8 cellular contexts compared by ENCODE assay signal in the genomic region with DNA sequence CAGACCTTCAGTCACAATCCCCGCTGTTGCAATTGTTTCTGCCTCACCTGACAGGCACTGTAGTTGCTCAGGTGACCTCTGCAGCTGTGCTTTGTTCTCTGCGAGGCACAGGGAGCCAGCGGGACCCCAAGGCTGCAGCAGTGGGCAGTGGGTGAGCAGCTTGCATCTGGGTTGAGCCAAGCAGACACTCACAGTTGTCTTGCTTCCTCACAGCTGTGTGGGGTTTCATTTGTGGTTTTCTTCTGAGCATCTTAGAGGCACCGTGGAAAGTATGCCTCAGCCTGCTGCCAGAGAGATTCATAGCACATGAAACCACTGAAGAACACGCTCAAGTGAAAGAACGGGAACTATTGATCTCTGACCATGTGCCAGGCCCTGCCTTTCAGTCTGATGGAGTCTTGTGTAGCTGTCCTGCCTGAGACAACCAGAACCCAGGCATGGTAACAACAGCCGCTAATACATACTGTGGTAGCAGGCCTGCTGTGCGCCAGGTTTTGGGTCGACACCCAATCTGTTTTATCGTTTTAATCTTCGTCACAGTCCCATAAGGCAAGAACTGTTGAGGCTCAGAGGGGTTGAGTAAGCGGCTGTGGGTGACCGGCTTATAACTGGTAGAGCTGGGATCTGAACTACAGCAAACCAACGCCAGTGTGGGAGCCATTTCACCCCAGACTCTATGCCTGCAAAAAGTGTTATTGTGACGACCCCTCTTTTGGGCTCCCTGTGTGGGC. TPM values are rescaled to one million over a fixed set of nuclear protein-coding genes. Genes with fewer than 3 reads are reported as not detected.
A peak's percentile ranks its signal among the peaks of the same experiment; 100 is the strongest.
DNase-seq lines count a peak whose midpoint lies in the region; ATAC-seq, FAIRE-seq and TF ChIP-seq lines count a peak whose summit lies in the region.

No MANE protein-coding gene starts in this region.

- H3K4me2 ChIP-seq in HepG2 (ENCODE audit: low read depth, low read length), result peak overlapping the region; percentile 19; the same call in 1 of the 2 replicates

- peaks cover 39% of the 10 kb centered on the region for H3K4me1 Mint-ChIP-seq in activated naive CD8-positive, alpha-beta T cell treated with anti-CD3 and anti-CD28 coated beads for 36 hours

- TF ChIP-seq EP300 in HepG2 (IDR thresholded peaks at IDR 0.05; ENCODE audit: low read depth in 2 of 2, low read length in 2 of 2) (no peak), HepG2 (CRISPR knock-in tag; IDR thresholded peaks at IDR 0.05; ENCODE audit: borderline replicate concordance) (no peak)

- no peak overlapping the region for H2AFZ ChIP-seq in HepG2 (ENCODE audit: low read length)

- no peak overlapping the region for H3K9ac ChIP-seq in HepG2 (ENCODE audit: insufficient read depth, low read depth, low read length)

- CTCF ChIA-PET in HepG2 (lab: Yijun Ruan, JAX; ENCODE audit: low intra/inter-chr PET ratio, low total read pairs), result no interaction called here

- TF ChIP-seq POLR2A in GM12891 (IDR thresholded peaks at IDR 0.05; ENCODE audit: low read depth, low read length), result no peak
- no peak for TF ChIP-seq POLR2A in HepG2 (IDR thresholded peaks at IDR 0.05; ENCODE audit: insufficient read depth in 1 of 2, low read depth in 2 of 2, low read length in 2 of 2)

- intact Hi-C loops in HepG2 (cut with micrococcal nuclease; ENCODE audit: unreplicated experiment), result no loop called here

- peak overlapping the region; percentile 76 for H3K27ac ChIP-seq in SJCRH30
- no peak overlapping the region for H3K27ac ChIP-seq in HepG2 (ENCODE audit: extremely low read length, insufficient read depth, low read length)

- no peaks in the 10 kb centered on the region for H3K27me3 Mint-ChIP-seq in activated naive CD8-positive, alpha-beta T cell treated with anti-CD3 and anti-CD28 coated beads for 36 hours

- no peak for TF ChIP-seq CTCF in HepG2 (CRISPR knock-in tag; IDR thresholded peaks at IDR 0.05)

- WGBS in HepG2 (ENCODE audit: low lambda C conversion rate), result 46% methylated on average over 15 of the region's 15 CpGs

- H3K36me3 Mint-ChIP-seq in activated naive CD8-positive, alpha-beta T cell treated with anti-CD3 and anti-CD28 coated beads for 36 hours, result no peaks in the 10 kb centered on the region

- no peaks in the 10 kb centered on the region for H3K36me3 ChIP-seq in SJCRH30
- H3K36me3 ChIP-seq in HepG2 (replicated peaks in 1 of 2; ENCODE audit: control insufficient read depth in 1 of 2, insufficient read depth in 2 of 2, low read length in 2 of 2), result no peaks in the 10 kb centered on the region

- H3K4me3 Mint-ChIP-seq in activated naive CD8-positive, alpha-beta T cell treated with anti-CD3 and anti-CD28 coated beads for 36 hours, result peak overlapping the region; percentile 82

- H4K20me1 ChIP-seq in HepG2 (ENCODE audit: insufficient read depth, low read length), result no peaks in the 10 kb centered on the region

- peak overlapping the region; percentile 60 for H3K4me3 ChIP-seq in SJCRH30
- no peak overlapping the region for H3K4me3 ChIP-seq in HepG2 (replicated peaks in 1 of 3; ENCODE audit: insufficient read depth in 1 of 3, low read depth in 2 of 3, low read length in 3 of 3)

- FAIRE-seq in GM12891 (lab: Jason Lieb, UNC) (peak; percentile 98), HepG2 (lab: Jason Lieb, UNC) (no peak)

- H3K27ac Mint-ChIP-seq in activated naive CD8-positive, alpha-beta T cell treated with anti-CD3 and anti-CD28 coated beads for 36 hours, result peak overlapping the region; percentile 98

- in situ Hi-C loops in HepG2 (cut with HindIII; ENCODE audit: extremely low pct_ligation_motif_present, low pct_unique_long_range_greater_than_20kb), result no loop called here

- no peak for TF ChIP-seq RAD21 in HepG2 (CRISPR knock-in tag; IDR thresholded peaks at IDR 0.05)

- POLR2A ChIA-PET in HepG2 (lab: Yijun Ruan, JAX), result no interaction called here

- H3K9me3 Mint-ChIP-seq in activated naive CD8-positive, alpha-beta T cell treated with anti-CD3 and anti-CD28 coated beads for 36 hours, result no peaks in the 10 kb centered on the region

- H3K4me1 ChIP-seq in SJCRH30 (peaks cover 14% of the 10 kb centered on the region; the same call in 1 of the 2 replicates), HepG2 (ENCODE audit: insufficient read depth, low read length) (peaks cover 24% of the 10 kb centered on the region)

- H3K27me3 ChIP-seq in SJCRH30, result no peaks in the 10 kb centered on the region
- peaks cover 0 to 9% of the 10 kb centered on the region in 2 experiments; a peak in 2 of 5 replicates for H3K27me3 ChIP-seq in HepG2 (ENCODE audit: control insufficient read depth in 1 of 2, insufficient read depth in 2 of 2, low read length in 2 of 2)

- BruUV-seq in HepG2 (replicated peaks; lab: Mats Ljungman, UMichigan), result no TSS peak

- peak; percentile 95 for ATAC-seq in HG02840 (IDR thresholded peaks at IDR 0.05; ENCODE audit: low FRiP score, unreplicated experiment)
- peak; percentile 31 for ATAC-seq in HepG2

- H3K9me3 ChIP-seq in SJCRH30 (replicated peaks) (no peaks in the 10 kb centered on the region), HepG2 (ENCODE audit: low read length) (no peaks in the 10 kb centered on the region)

- no peaks in the 10 kb centered on the region for H3K79me2 ChIP-seq in HepG2 (ENCODE audit: insufficient read depth, low read length)

- peak; percentile 57 for DNase-seq in GM12891 (ENCODE audit: insufficient read length, low spot score)
- peak; percentile 55 to 71 for DNase-seq in SJCRH30
- DNase-seq in activated naive CD8-positive, alpha-beta T cell treated with anti-CD3 and anti-CD28 coated beads for 36 hours, result peak; percentile 84
- no peak for DNase-seq in HepG2 (ENCODE audit: low spot score)
- DNase-seq in stimulated activated CD4-positive, alpha-beta T cell treated with anti-CD3 and anti-CD28 coated beads, TNF-alpha, amount 100 ng/mL, for 48 hours (ENCODE audit: low read depth in 3 of 3), result peak; percentile 63 to 78 (median 64)
- DNase-seq in H4 (ENCODE audit: low spot score), result no peak
- DNase-seq in DMS53 treated with DMSO at 0.1 percent for 48 hours (lab: John Stamatoyannopoulos, UW; ENCODE audit: unreplicated experiment), result no peak

TF ChIP-seq in HepG2, 621 proteins besides CTCF, POLR2A, EP300 and RAD21 (continues in another document):
- TF ChIP-seq PHF20 (CRISPR knock-in tag; IDR thresholded peaks at IDR 0.05), result 0 out of 2 replicates have a peak, but pooled peaks have one; percentile 20

RNA-seq across cellular contexts. Expression of gene GRK7, which starts 33.4 kb away (rescaled TPM):
- polyA plus RNA-seq in GM12891 (2012; ENCODE audit: low read depth, missing spikeins), result not detected
- total RNA-seq in SJCRH30 (2014; rRNA removed; shearing (Covaris generic)), result 0.20 and 0.30 TPM in 2 replicates
- not detected for total RNA-seq in activated naive CD8-positive, alpha-beta T cell treated with anti-CD3 and anti-CD28 coated beads for 36 hours
- total RNA-seq in HepG2 (2016; rRNA removed; fragmentation: Illumina TruSeq; extraction: Trizol), result not detected in 2 replicates
- not detected in 2 replicates for total RNA-seq in HepG2 (2016; cell fraction: cytosol; rRNA removed; fragmentation: Illumina TruSeq; extraction: Trizol; ENCODE audit: low read depth)
- total RNA-seq in HepG2 (2016; cell fraction: insoluble cytoplasmic fraction; rRNA removed; fragmentation: Illumina TruSeq; extraction: Trizol), result not detected in 2 replicates
- total RNA-seq in HepG2 (2016; cell fraction: membrane; rRNA removed; fragmentation: Illumina TruSeq; extraction: Trizol), result not detected in 2 replicates
- total RNA-seq in HepG2 (2016; cell fraction: nucleus; rRNA removed; fragmentation: Illumina TruSeq; extraction: Trizol), result not detected in 2 replicates
- polyA plus RNA-seq in HepG2 (2011; rRNA removed), result not detected in 2 replicates
- not detected in 2 replicates for polyA plus RNA-seq in HepG2 (2011; cell fraction: cytosol; rRNA removed)
- not detected in 2 replicates for polyA plus RNA-seq in HepG2 (2011; cell fraction: nucleus; rRNA removed)
- not detected in 2 replicates for polyA plus RNA-seq in HepG2 (2012)
- not detected in 2 replicates for polyA plus RNA-seq in HepG2 (2016; cell fraction: cytosol; fragmentation: Illumina TruSeq; extraction: Trizol; ENCODE audit: low read depth)
- polyA plus RNA-seq in HepG2 (2016; cell fraction: insoluble cytoplasmic fraction; fragmentation: Illumina TruSeq; extraction: Trizol; ENCODE audit: low read depth), result not detected in 2 replicates
- polyA plus RNA-seq in HepG2 (2016; cell fraction: membrane; fragmentation: Illumina TruSeq; extraction: Trizol; ENCODE audit: low read depth), result not detected in 2 replicates
- not detected in 2 replicates for polyA plus RNA-seq in HepG2 (2016; cell fraction: nucleus; fragmentation: Illumina TruSeq; extraction: Trizol; ENCODE audit: insufficient read depth, low read depth)
- polyA minus RNA-seq in HepG2 (2011; rRNA and poly(A)+ RNA removed; ENCODE audit: low replicate concordance), result 0.05 TPM in 1 of 2 replicates, not detected in the other
- polyA minus RNA-seq in HepG2 (2011; cell fraction: cytosol; rRNA and poly(A)+ RNA removed), result not detected in 2 replicates
- not detected in 2 replicates for polyA minus RNA-seq in HepG2 (2011; cell fraction: nucleus; rRNA and poly(A)+ RNA removed)
- not detected in 2 replicates for total RNA-seq in H4 (2014; rRNA removed; shearing (Covaris generic))

RNA-seq across cellular contexts. Expression of gene RNF7, which starts 58.5 kb away (rescaled TPM):
- polyA plus RNA-seq in GM12891 (2012; ENCODE audit: low read depth, missing spikeins), result 61.0 TPM
- 46.6 and 46.9 TPM in 2 replicates for total RNA-seq in SJCRH30 (2014; rRNA removed; shearing (Covaris generic))
- 10 to 100 TPM; 67.1 to 69.1 TPM for total RNA-seq in activated naive CD8-positive, alpha-beta T cell treated with anti-CD3 and anti-CD28 coated beads for 36 hours
- total RNA-seq in HepG2 (2016; rRNA removed; fragmentation: Illumina TruSeq; extraction: Trizol), result 94.7 and 102 TPM in 2 replicates
- 237 and 254 TPM in 2 replicates for total RNA-seq in HepG2 (2016; cell fraction: cytosol; rRNA removed; fragmentation: Illumina TruSeq; extraction: Trizol; ENCODE audit: low read depth)
- total RNA-seq in HepG2 (2016; cell fraction: insoluble cytoplasmic fraction; rRNA removed; fragmentation: Illumina TruSeq; extraction: Trizol), result 97.5 and 99.9 TPM in 2 replicates
- 254 and 267 TPM in 2 replicates for total RNA-seq in HepG2 (2016; cell fraction: membrane; rRNA removed; fragmentation: Illumina TruSeq; extraction: Trizol)
- total RNA-seq in HepG2 (2016; cell fraction: nucleus; rRNA removed; fragmentation: Illumina TruSeq; extraction: Trizol), result 38.0 and 46.0 TPM in 2 replicates
- 51.6 and 66.4 TPM in 2 replicates for polyA plus RNA-seq in HepG2 (2011; rRNA removed)
- polyA plus RNA-seq in HepG2 (2011; cell fraction: cytosol; rRNA removed), result 79.3 and 107 TPM in 2 replicates
- polyA plus RNA-seq in HepG2 (2011; cell fraction: nucleus; rRNA removed), result 10.7 and 18.5 TPM in 2 replicates
- polyA plus RNA-seq in HepG2 (2012), result 84.0 and 95.6 TPM in 2 replicates
- 355 and 363 TPM in 2 replicates for polyA plus RNA-seq in HepG2 (2016; cell fraction: cytosol; fragmentation: Illumina TruSeq; extraction: Trizol; ENCODE audit: low read depth)
- polyA plus RNA-seq in HepG2 (2016; cell fraction: insoluble cytoplasmic fraction; fragmentation: Illumina TruSeq; extraction: Trizol; ENCODE audit: low read depth), result 109 and 111 TPM in 2 replicates
- 266 and 280 TPM in 2 replicates for polyA plus RNA-seq in HepG2 (2016; cell fraction: membrane; fragmentation: Illumina TruSeq; extraction: Trizol; ENCODE audit: low read depth)
- 65.3 and 74.1 TPM in 2 replicates for polyA plus RNA-seq in HepG2 (2016; cell fraction: nucleus; fragmentation: Illumina TruSeq; extraction: Trizol; ENCODE audit: insufficient read depth, low read depth)
- polyA minus RNA-seq in HepG2 (2011; rRNA and poly(A)+ RNA removed; ENCODE audit: low replicate concordance), result 16.0 and 16.9 TPM in 2 replicates
- polyA minus RNA-seq in HepG2 (2011; cell fraction: cytosol; rRNA and poly(A)+ RNA removed), result 12.8 and 20.9 TPM in 2 replicates
- 13.5 and 25.4 TPM in 2 replicates for polyA minus RNA-seq in HepG2 (2011; cell fraction: nucleus; rRNA and poly(A)+ RNA removed)
- total RNA-seq in H4 (2014; rRNA removed; shearing (Covaris generic)), result 161 and 206 TPM in 2 replicates

Comparison
In these comparisons a context has a peak if more than half of its experiments do, and no peak if none do; other contexts are left out.
1. DNase-seq: peak in GM12891 (single experiment), SJCRH30 (2 of 2), activated naive CD8-positive, alpha-beta T cell treated with anti-CD3 and anti-CD28 coated beads for 36 hours (single experiment) and stimulated activated CD4-positive, alpha-beta T cell treated with anti-CD3 and anti-CD28 coated beads, TNF-alpha, amount 100 ng/mL, for 48 hours (3 of 3); none in HepG2 (single experiment), H4 (single experiment) and DMS53 treated with DMSO at 0.1 percent for 48 hours (single experiment).